ENCODE assay signal across 29 cellular contexts in the genomic region with DNA sequence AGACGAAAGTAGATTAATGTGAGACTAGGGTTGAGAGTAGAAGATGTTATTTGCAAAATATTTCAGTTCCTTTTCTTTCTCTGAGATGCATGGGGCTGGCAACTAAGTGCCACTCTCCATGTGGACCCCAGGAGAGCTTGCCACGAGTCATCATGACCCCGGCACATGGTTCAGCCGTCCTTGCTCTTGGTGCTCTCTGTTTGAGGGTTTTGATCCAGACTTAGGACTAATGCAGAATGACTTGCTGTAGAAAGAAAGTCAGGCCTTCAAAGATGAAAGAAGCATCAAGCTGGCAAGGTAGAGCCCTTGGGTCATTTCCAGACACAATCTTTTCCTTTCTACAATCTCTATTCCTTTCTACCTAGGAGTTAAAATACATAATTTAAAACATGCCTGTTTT.
"Had no signal": no experiment of that assay in that cellular context is flagged by ENCODE, and none has a peak within 500 bp of the region (broad histone marks: within the 10 kb centered on the region; RNA-seq: fewer than 3 reads in every experiment).

No MANE protein-coding gene starts in this region.

- DNase-seq: activated B cell treated with CpG ODN at 0.5 μM for 24 hours; activated CD4-positive, alpha-beta memory T cell treated with anti-CD3 and anti-CD28 coated beads for 36 hours; activated CD4-positive, alpha-beta T cell treated with anti-CD3 and anti-CD28 coated beads for 1 hour; activated CD4-positive, alpha-beta T cell treated with anti-CD3 and anti-CD28 coated beads, Interleukin-2, amount 10 ng/mL, durations not matched to agents 7 days and 5 days; activated CD8-positive, alpha-beta memory T cell treated with anti-CD3 and anti-CD28 coated beads for 24 hours; activated effector memory CD4-positive, alpha-beta T cell treated with anti-CD3 and anti-CD28 coated beads, Interleukin-2, amount 50 U/mL, for 16 hours; activated naive CD4-positive, alpha-beta T cell treated with Interleukin-2 at 50 U/mL for 16 hours; activated naive CD8-positive, alpha-beta T cell treated with anti-CD3 and anti-CD28 coated beads, Interleukin-2, amount 50 U/mL, for 24 hours; activated T-cell treated with anti-CD3 and anti-CD28 coated beads, Interleukin-2, amount 50 U/mL, for 4 hours; amniotic stem cell; Karpas-422; MM.1S; NCI-H1105; NCI-H1436; NCI-H1694 treated with DMSO at 0.1 percent for 48 hours; NCI-H2029 treated with DMSO at 0.1 percent for 48 hours; NCI-H510A treated with DMSO at 0.1 percent for 48 hours; NCI-H69; NK-92 treated with Interleukin-12 subunit alpha and Interleukin-12 subunit beta, amount 100 ng/mL, for 24 hours; Peyer's patch; SHP77; T-helper 17 cell; T-helper 9 cell had no signal

- H3K4me3 ChIP-seq: K562, Peyer's patch, SJSA1 had no signal

- FAIRE-seq: astrocyte, K562, TTC549 had no signal

- H3K27ac ChIP-seq: Peyer's patch, SJSA1 had no signal

- H3K27me3 ChIP-seq: Peyer's patch, SJSA1 had no signal

- H3K9me3 ChIP-seq: Peyer's patch, SJSA1 had no signal

- ATAC-seq: activated naive CD4-positive, alpha-beta T cell treated with anti-CD3 and anti-CD28 coated beads, Interleukin-2, amount 50 U/mL, for 72 hours; activated T-cell treated with anti-CD3 and anti-CD28 coated beads, Interleukin-2, amount 50 U/mL, for 4 hours; K562; SK-N-SH treated with all-trans-retinoic acid at 6 μM for 48 hours; T-helper 17 cell had no signal

- H3K4me1 ChIP-seq: Peyer's patch, SJSA1 had no signal

- H3K36me3 ChIP-seq: Peyer's patch, SJSA1 had no signal
